15 cellular contexts compared by ENCODE assay signal in genomic region chr13:97276862-97277269, GRCh38. TPM values are rescaled to one million over a fixed set of nuclear protein-coding genes. Genes with fewer than 3 reads are reported as not detected.
A peak's percentile ranks its signal among the peaks of the same experiment; 100 is the strongest.
DNase-seq lines count a peak whose midpoint lies in the region; ATAC-seq and TF ChIP-seq lines count a peak whose summit lies in the region.
"Had no signal": no experiment of that assay in that cellular context is flagged by ENCODE, and none has a peak within 500 bp of the region (broad histone marks: within the 10 kb centered on the region; RNA-seq: fewer than 3 reads in every experiment).

No MANE protein-coding gene starts in this region.

- H3K36me3 Mint-ChIP-seq in natural killer cell treated with Interleukin-12 subunit alpha and Interleukin-12 subunit beta and Interleukin-15 and Interleukin-18, amount 100 ng/mL, for 72 hours, result peaks cover 14% of the 10 kb centered on the region
- no peaks in the 10 kb centered on the region for H3K36me3 Mint-ChIP-seq in natural killer cell

- TF ChIP-seq CTCF in natural killer cell (IDR thresholded peaks at IDR 0.05) (no peak), fibroblast of the aortic adventitia (IDR thresholded peaks at IDR 0.05; ENCODE audit: insufficient read depth, low read length) (no peak)

- H3K4me3 ChIP-seq in fibroblast of the aortic adventitia (ENCODE audit: low read depth, low read length), result no peak overlapping the region
- H3K4me3 ChIP-seq in aorta (ENCODE audit: low read length in 2 of 2), result no peak overlapping the region
- H3K4me3 ChIP-seq: heart left ventricle, ovary had no signal

- H3K4me1 ChIP-seq in aorta (ENCODE audit: control insufficient read depth in 1 of 2, insufficient read depth in 2 of 2, low read length in 2 of 2), result peaks cover 7 to 19% of the 10 kb centered on the region in 2 donors

- WGBS in aorta, 2 donors, result 67 to 71% methylated on average over 2 of the region's 2 CpGs

- peak overlapping the region; percentile 28 to 51 for H3K27ac ChIP-seq in aorta (ENCODE audit: low read depth in 1 of 2, low read length in 2 of 2)

- intact Hi-C loops in natural killer cell (cut with micrococcal nuclease), result no loop called here
- intact Hi-C loops in aorta (cut with DNase I), result no loop called here

- H3K27me3 ChIP-seq in aorta (ENCODE audit: control insufficient read depth in 1 of 2, insufficient read depth in 2 of 2, low read length in 1 of 2), result no peaks in the 10 kb centered on the region
- H3K27me3 ChIP-seq: heart left ventricle, ovary had no signal

- H3K9me3 ChIP-seq in aorta (ENCODE audit: control insufficient read depth, low read length), result no peaks in the 10 kb centered on the region
- H3K9me3 ChIP-seq: heart left ventricle, ovary had no signal

- no peaks in the 10 kb centered on the region for H3K9me3 Mint-ChIP-seq in natural killer cell treated with Interleukin-12 subunit alpha and Interleukin-12 subunit beta and Interleukin-15 and Interleukin-18, amount 100 ng/mL, for 72 hours
- H3K9me3 Mint-ChIP-seq in natural killer cell, result no peaks in the 10 kb centered on the region

- no peaks in the 10 kb centered on the region for H3K27me3 Mint-ChIP-seq in natural killer cell treated with Interleukin-12 subunit alpha and Interleukin-12 subunit beta and Interleukin-15 and Interleukin-18, amount 100 ng/mL, for 72 hours
- no peaks in the 10 kb centered on the region for H3K27me3 Mint-ChIP-seq in natural killer cell (ENCODE audit: low read depth in 2 of 2)

- peak overlapping the region in 1 of 2 donors; percentile 6 for H3K27ac Mint-ChIP-seq in natural killer cell treated with Interleukin-12 subunit alpha and Interleukin-12 subunit beta and Interleukin-15 and Interleukin-18, amount 100 ng/mL, for 72 hours
- H3K27ac Mint-ChIP-seq in natural killer cell, result no peak overlapping the region

- peak overlapping the region; percentile 7 for H3K4me3 Mint-ChIP-seq in natural killer cell treated with Interleukin-12 subunit alpha and Interleukin-12 subunit beta and Interleukin-15 and Interleukin-18, amount 100 ng/mL, for 72 hours
- no peak overlapping the region for H3K4me3 Mint-ChIP-seq in natural killer cell

- no peaks in the 10 kb centered on the region for H3K36me3 ChIP-seq in aorta (ENCODE audit: control insufficient read depth in 1 of 2, insufficient read depth in 2 of 2, low read length in 1 of 2)
- H3K36me3 ChIP-seq: ovary had no signal

- no peak for ATAC-seq in natural killer cell treated with Interleukin-12 subunit alpha and Interleukin-12 subunit beta and Interleukin-15 and Interleukin-18, amount 100 ng/mL, for 72 hours
- ATAC-seq in natural killer cell, result no peak
- ATAC-seq in SK-N-SH treated with all-trans-retinoic acid at 6 μM for 48 hours, result peak; percentile 2; the same call in 1 of the 3 replicates
- no peak for ATAC-seq in aorta (ENCODE audit: low FRiP score)
- ATAC-seq: heart left ventricle, left ventricle myocardium superior had no signal

- no peak for DNase-seq in natural killer cell treated with Interleukin-12 subunit alpha and Interleukin-12 subunit beta and Interleukin-15 and Interleukin-18, amount 100 ng/mL, for 72 hours (ENCODE audit: low spot score)
- DNase-seq in natural killer cell, result no peak
- peak; percentile 57 for DNase-seq in fibroblast of the aortic adventitia (ENCODE audit: low read depth)
- no peak for DNase-seq in aorta
- no peak for DNase-seq in DMS153 treated with DMSO at 0.1 percent for 48 hours (lab: John Stamatoyannopoulos, UW; ENCODE audit: unreplicated experiment)
- DNase-seq in NCI-H146 (lab: John Stamatoyannopoulos, UW), result no peak
- DNase-seq in stimulated activated CD4-positive, alpha-beta T cell treated with anti-CD3 and anti-CD28 coated beads, Interleukin-4, amount 100 ng/mL, for 4 hours, result no peak
- DNase-seq: activated effector memory CD4-positive, alpha-beta T cell treated with anti-CD3 and anti-CD28 coated beads, Interleukin-2, amount 50 U/mL, for 16 hours; heart left ventricle; left ventricle myocardium superior; MM.1S; NCI-H446 treated with DMSO at 0.1 percent for 48 hours; ovary; stimulated activated CD4-positive, alpha-beta T cell treated with anti-CD3 and anti-CD28 coated beads, Interleukin-4, amount 100 ng/mL, for 1 hour had no signal

- peaks cover 20 to 35% of the 10 kb centered on the region in 2 donors for H3K4me1 Mint-ChIP-seq in natural killer cell treated with Interleukin-12 subunit alpha and Interleukin-12 subunit beta and Interleukin-15 and Interleukin-18, amount 100 ng/mL, for 72 hours (ENCODE audit: low read depth in 2 of 2)
- H3K4me1 Mint-ChIP-seq in natural killer cell, result peaks cover 44 to 45% of the 10 kb centered on the region in 2 donors

TF ChIP-seq in SK-N-SH treated with all-trans-retinoic acid at 6 μM for 48 hours, 23 proteins besides CTCF, POLR2A, EP300 and RAD21:
- TF ChIP-seq CSRNP3 (CRISPR knock-in tag; IDR thresholded peaks at IDR 0.05) (no peak), CSDC2 (CRISPR knock-in tag; IDR thresholded peaks at IDR 0.05) (0 out of 2 replicates have a peak, but pooled peaks have one; percentile 51)
TF ChIP-seq in SK-N-SH treated with all-trans-retinoic acid at 6 μM for 48 hours: peak in this region for 1.

RNA-seq across cellular contexts. Expression of gene MBNL2, which starts 54.7 kb away (rescaled TPM):
- 10 to 100 TPM; 13.0 to 15.6 TPM for total RNA-seq in natural killer cell treated with Interleukin-12 subunit alpha and Interleukin-12 subunit beta and Interleukin-15 and Interleukin-18, amount 100 ng/mL, for 72 hours
- 10 to 100 TPM; 30.9 to 38.3 (median 33.1) TPM for total RNA-seq in natural killer cell
- 44.3 and 120 TPM in 2 replicates for total RNA-seq in fibroblast of the aortic adventitia (ENCODE audit: low replicate concordance)
- total RNA-seq in aorta, result 10 to 100 TPM; 73.4 to 79.4 TPM
- 10 to 100 TPM; 26.5 to 38.0 TPM for polyA plus RNA-seq in aorta
